ENCODE assay signal across 23 cellular contexts in the genomic region with DNA sequence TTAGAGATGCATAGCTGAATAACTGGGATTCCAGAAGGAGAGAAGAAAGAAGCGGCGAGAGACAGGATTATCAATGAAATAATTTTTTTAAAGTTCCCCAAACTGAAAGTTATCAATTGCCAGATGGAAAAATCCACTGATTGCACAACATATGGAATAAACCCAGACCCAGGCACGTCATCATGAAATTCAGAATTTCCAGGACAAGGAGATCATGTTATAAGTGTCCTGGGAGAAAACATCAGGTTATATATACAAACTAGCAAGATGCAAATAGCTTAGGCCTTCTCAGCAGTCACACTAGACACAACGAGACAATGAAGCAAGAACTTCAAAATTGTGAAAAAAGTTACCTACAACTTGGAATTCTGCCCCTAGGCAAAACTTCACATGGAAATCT.
DNase-seq lines count a peak whose midpoint lies in the region; ATAC-seq, FAIRE-seq and TF ChIP-seq lines count a peak whose summit lies in the region.
"Had no signal": no experiment of that assay in that cellular context is flagged by ENCODE, and none has a peak within 500 bp of the region (broad histone marks: within the 10 kb centered on the region; RNA-seq: fewer than 3 reads in every experiment).

No MANE protein-coding gene starts in this region.

- no peak overlapping the region for H3K4me2 ChIP-seq in astrocyte (ENCODE audit: low read length)
- H3K4me2 ChIP-seq: BLaER1, SK-N-SH had no signal

- no peaks in the 10 kb centered on the region for H3K27me3 Mint-ChIP-seq in astrocyte (ENCODE audit: low read depth, unreplicated experiment)
- H3K27me3 Mint-ChIP-seq in mesothelial cell of epicardium (ENCODE audit: low read depth) = no peaks in the 10 kb centered on the region

- TF ChIP-seq CTCF in astrocyte (IDR thresholded peaks at IDR 0.05; ENCODE audit: insufficient read depth, low read depth, low read length) = no peak
- TF ChIP-seq CTCF in fibroblast of villous mesenchyme (IDR thresholded peaks at IDR 0.05; ENCODE audit: insufficient read depth, low read depth, low read length) = no peak
- TF ChIP-seq CTCF in mesothelial cell of epicardium (IDR thresholded peaks at IDR 0.05; ENCODE audit: unreplicated experiment) = no peak
- no peak for TF ChIP-seq CTCF in uterus (IDR thresholded peaks at IDR 0.05)

- H3K36me3 ChIP-seq in astrocyte (ENCODE audit: insufficient read depth, low read length) = peaks cover 10% of the 10 kb centered on the region
- H3K36me3 ChIP-seq in uterus = no peaks in the 10 kb centered on the region
- H3K36me3 ChIP-seq: BLaER1 had no signal

- no peaks in the 10 kb centered on the region for H3K27me3 ChIP-seq in astrocyte (ENCODE audit: insufficient read depth, low read length)
- H3K27me3 ChIP-seq in uterus = no peaks in the 10 kb centered on the region
- H3K27me3 ChIP-seq: BLaER1 had no signal

- no peaks in the 10 kb centered on the region for H4K20me1 ChIP-seq in astrocyte (ENCODE audit: insufficient read depth, low read length)
- H4K20me1 ChIP-seq: BLaER1 had no signal

- H3K27ac ChIP-seq in astrocyte (ENCODE audit: low read depth, low read length) (no peak overlapping the region), uterus (peak overlapping the region; percentile 83 to 85)
- H3K27ac ChIP-seq: BLaER1 had no signal

- TF ChIP-seq POLR2A in uterus (IDR thresholded peaks at IDR 0.05) = no peak

- H3K79me2 ChIP-seq in astrocyte (ENCODE audit: insufficient read depth, low read length) = no peaks in the 10 kb centered on the region

- H3K36me3 Mint-ChIP-seq in astrocyte (ENCODE audit: low read depth, unreplicated experiment) (peaks cover 16% of the 10 kb centered on the region), mesothelial cell of epicardium (peaks cover 12% of the 10 kb centered on the region)
- H3K36me3 Mint-ChIP-seq: CD4-positive, CD25-positive, alpha-beta regulatory T cell; IgD-negative memory B cell had no signal

- H3K9ac ChIP-seq in astrocyte (ENCODE audit: low read length) = no peak overlapping the region
- H3K9ac ChIP-seq: BLaER1, SK-N-SH had no signal

- no peak overlapping the region for H2AFZ ChIP-seq in astrocyte (ENCODE audit: low read depth, low read length)

- H3K4me3 Mint-ChIP-seq in astrocyte (ENCODE audit: unreplicated experiment) = no peak overlapping the region
- H3K4me3 Mint-ChIP-seq in mesothelial cell of epicardium = no peak overlapping the region
- H3K4me3 Mint-ChIP-seq: CD4-positive, CD25-positive, alpha-beta regulatory T cell; H9; IgD-negative memory B cell had no signal

- H3K4me3 ChIP-seq in astrocyte (ENCODE audit: insufficient read depth, low read depth, low read length) = no peak overlapping the region
- H3K4me3 ChIP-seq in fibroblast of villous mesenchyme (ENCODE audit: low read depth, low read length) = no peak overlapping the region
- no peak overlapping the region for H3K4me3 ChIP-seq in uterus
- H3K4me3 ChIP-seq: BLaER1 had no signal

- FAIRE-seq in astrocyte (lab: Jason Lieb, UNC) = no peak
- FAIRE-seq in urothelium cell line (lab: Jason Lieb, UNC) = no peak
- FAIRE-seq: A204.1, D721Med, GM18507 had no signal

- H3K4me1 ChIP-seq in astrocyte (ENCODE audit: insufficient read depth, low read length) = peaks cover 34% of the 10 kb centered on the region
- peaks cover 0 to 8% of the 10 kb centered on the region in 2 donors for H3K4me1 ChIP-seq in uterus
- H3K4me1 ChIP-seq: BLaER1 had no signal

- H3K4me1 Mint-ChIP-seq in astrocyte (ENCODE audit: low read depth, unreplicated experiment) (peaks cover 54% of the 10 kb centered on the region), mesothelial cell of epicardium (peaks cover 53% of the 10 kb centered on the region)
- H3K4me1 Mint-ChIP-seq: CD4-positive, CD25-positive, alpha-beta regulatory T cell; IgD-negative memory B cell had no signal

- ATAC-seq in HG02938 (IDR thresholded peaks at IDR 0.05; ENCODE audit: unreplicated experiment) = no peak
- ATAC-seq: PC-3 had no signal

- no peaks in the 10 kb centered on the region for H3K9me3 ChIP-seq in astrocyte (ENCODE audit: insufficient read depth, low read depth, low read length)
- no peaks in the 10 kb centered on the region for H3K9me3 ChIP-seq in uterus
- H3K9me3 ChIP-seq: BLaER1, SK-N-SH had no signal

- no peaks in the 10 kb centered on the region for H3K9me3 Mint-ChIP-seq in astrocyte (ENCODE audit: unreplicated experiment)
- H3K9me3 Mint-ChIP-seq in mesothelial cell of epicardium = no peaks in the 10 kb centered on the region
- H3K9me3 Mint-ChIP-seq: H9, IgD-negative memory B cell had no signal

- intact Hi-C loops in uterus (cut with DNase I; ENCODE audit: low total_unique reads) = no loop called here

- DNase-seq in astrocyte (ENCODE audit: low read depth) (no peak), fibroblast of villous mesenchyme (ENCODE audit: low read depth) (peak; percentile 68), mesothelial cell of epicardium (ENCODE audit: low spot score in 2 of 2, unreplicated experiment in 2 of 2) (no peak), uterus (no peak), pons (ENCODE audit: low spot score) (no peak), urothelium cell line (ENCODE audit: low spot score) (no peak)
- DNase-seq: CD4-positive, CD25-positive, alpha-beta regulatory T cell; H9; NCI-H1092; NCI-H1417 treated with DMSO at 0.1 percent for 48 hours; NCI-H187 treated with DMSO at 0.1 percent for 48 hours; NCI-H2107; NCI-H524; NCI-H774; NK-92 treated with Interleukin-12 subunit alpha and Interleukin-12 subunit beta, amount 100 ng/mL, for 24 hours; PC-3; SK-N-SH had no signal

- H3K27ac Mint-ChIP-seq in astrocyte (ENCODE audit: unreplicated experiment) (peak overlapping the region; percentile 99), mesothelial cell of epicardium (peak overlapping the region; percentile 94)
- H3K27ac Mint-ChIP-seq: CD4-positive, CD25-positive, alpha-beta regulatory T cell; H9; IgD-negative memory B cell had no signal
